ENCODE assay signal across 1 cellular context in genomic region chr4:151745727-151746231, GRCh38.
TF ChIP-seq lines count a peak whose summit lies in the region.

No MANE protein-coding gene starts in this region.

TF ChIP-seq in SK-N-SH, 30 proteins besides CTCF, POLR2A, EP300 and RAD21 (continued from another document):
- no peak for TF ChIP-seq USF2 (IDR thresholded peaks at IDR 0.05; ENCODE audit: borderline replicate concordance, low read depth, low read length)
